ENCODE assay signal across 8 cellular contexts in genomic region chr4:37453004-37453360, GRCh38.
DNase-seq lines count a peak whose midpoint lies in the region; ATAC-seq and TF ChIP-seq lines count a peak whose summit lies in the region.

No MANE protein-coding gene starts in this region.

- no peak overlapping the region for H3K23ac ChIP-seq in H9 (ENCODE audit: insufficient read length, low read depth, low read length)

- no peak overlapping the region for H3K27ac ChIP-seq in H9 (ENCODE audit: insufficient read length, low read depth, low read length)
- H3K27ac ChIP-seq in MM.1S (ENCODE audit: low read length) = no peak overlapping the region
- no peak overlapping the region for H3K27ac ChIP-seq in RWPE1
- H3K27ac ChIP-seq in body of pancreas = peak overlapping the region; percentile 60 to 90 (median 86)
- no peak overlapping the region for H3K27ac ChIP-seq in gastrocnemius medialis

- H3K27me3 ChIP-seq in H9 (ENCODE audit: insufficient read depth, low read length) = peaks cover 2% of the 10 kb centered on the region; the same call in 1 of the 2 replicates
- H3K27me3 ChIP-seq in MM.1S (replicated peaks; ENCODE audit: insufficient read depth, low read length) = no peaks in the 10 kb centered on the region
- no peaks in the 10 kb centered on the region for H3K27me3 ChIP-seq in body of pancreas
- H3K27me3 ChIP-seq in iPS-15b (ENCODE audit: control insufficient read depth, insufficient read depth, low read length) = peaks cover 21% of the 10 kb centered on the region
- peaks cover 15 to 36% (median 17%) of the 10 kb centered on the region in 3 donors for H3K27me3 ChIP-seq in gastrocnemius medialis

- no peak overlapping the region for H3K14ac ChIP-seq in H9 (ENCODE audit: insufficient read depth, low read length)

- H3K4me3 Mint-ChIP-seq in H9 = peak overlapping the region; percentile 62 to 82

- no peak overlapping the region for H3K9ac ChIP-seq in H9 (ENCODE audit: extremely low read depth, insufficient read length, low read length)
- no peak overlapping the region for H3K9ac ChIP-seq in MM.1S (ENCODE audit: low read length)
- H3K9ac ChIP-seq in iPS-15b (ENCODE audit: low read depth, low read length) = no peak overlapping the region

- H3K9me2 ChIP-seq in MM.1S (replicated peaks; ENCODE audit: insufficient read depth, low read length) = no peaks in the 10 kb centered on the region

- H4K8ac ChIP-seq in H9 (replicated peaks; ENCODE audit: insufficient read length, low read depth, low read length) = no peak overlapping the region

- no peak overlapping the region for H2BK5ac ChIP-seq in H9 (ENCODE audit: insufficient read length, low read length)

- peak; percentile 11 for DNase-seq in GF-D8 (lab: John Stamatoyannopoulos, UW)
- DNase-seq in H9 = peak; percentile 68
- DNase-seq in MM.1S = peak; percentile 74
- peak; percentile 67 for DNase-seq in RWPE1 (ENCODE audit: low spot score)
- DNase-seq in body of pancreas = peak; percentile 80 to 88 (median 82)
- DNase-seq in gastrocnemius medialis = no peak
- DNase-seq in amniotic stem cell (lab: John Stamatoyannopoulos, UW) = no peak

- H3K9me3 ChIP-seq in H9 (ENCODE audit: control insufficient read depth, low read depth, low read length) = no peaks in the 10 kb centered on the region
- no peaks in the 10 kb centered on the region for H3K9me3 ChIP-seq in MM.1S (replicated peaks; ENCODE audit: insufficient read depth, low read length)
- H3K9me3 ChIP-seq in body of pancreas = no peaks in the 10 kb centered on the region
- H3K9me3 ChIP-seq in iPS-15b (ENCODE audit: control insufficient read depth, insufficient read depth, low read length) = no peaks in the 10 kb centered on the region
- no peaks in the 10 kb centered on the region for H3K9me3 ChIP-seq in gastrocnemius medialis

- no peaks in the 10 kb centered on the region for H3K79me2 ChIP-seq in H9 (ENCODE audit: insufficient read depth, low read length)
- H3K79me2 ChIP-seq in MM.1S (ENCODE audit: low read length) = no peaks in the 10 kb centered on the region

- H2BK12ac ChIP-seq in H9 (ENCODE audit: insufficient read length, low read depth, low read length) = no peak overlapping the region

- intact Hi-C loops in body of pancreas (cut with DNase I) = no loop called here
- intact Hi-C loops in gastrocnemius medialis (cut with DNase I; ENCODE audit: low total_unique reads) = loop anchor here (1.0 to 5.0 kb wide), 2 partner anchors 113 to 339 kb away; no protein-coding TSS in a partner anchor

- CTCF ChIA-PET in RWPE1 (lab: Yijun Ruan, JAX) = interaction anchor here (0.5 to 1.6 kb wide), 17 partner anchors 9 to 754 kb away, joined by 3 to 7 read pairs (median 3); no protein-coding TSS in a partner anchor

- no peak overlapping the region for H2AK5ac ChIP-seq in H9 (ENCODE audit: insufficient read length, low read length)

- H2BK120ac ChIP-seq in H9 (ENCODE audit: low read depth, low read length, poor library complexity, severe bottlenecking) = no peak overlapping the region

- H2BK20ac ChIP-seq in H9 (ENCODE audit: low read depth, low read length, poor library complexity, severe bottlenecking) = no peak overlapping the region

- no peaks in the 10 kb centered on the region for H3K79me1 ChIP-seq in H9 (ENCODE audit: insufficient read depth, low read depth, low read length, poor library complexity, severe bottlenecking)

- H3K4me2 ChIP-seq in H9 (ENCODE audit: insufficient read depth, insufficient read length, low read length) = peak overlapping the region; percentile 80
- H3K4me2 ChIP-seq in MM.1S (ENCODE audit: low read depth, low read length) = peak overlapping the region; percentile 69

- H3T11ph ChIP-seq in H9 (ENCODE audit: low read length) = no peak overlapping the region

- H3K4ac ChIP-seq in H9 (ENCODE audit: low read depth, low read length) = no peak overlapping the region

- H3K36me3 ChIP-seq in MM.1S (replicated peaks; ENCODE audit: insufficient read depth, low read length) = no peaks in the 10 kb centered on the region
- no peaks in the 10 kb centered on the region for H3K36me3 ChIP-seq in body of pancreas (replicated peaks in 1 of 2; ENCODE audit: insufficient read depth in 1 of 2, low read depth in 2 of 2)
- H3K36me3 ChIP-seq in iPS-15b (ENCODE audit: control insufficient read depth, insufficient read depth, low read length) = no peaks in the 10 kb centered on the region
- no peaks in the 10 kb centered on the region for H3K36me3 ChIP-seq in gastrocnemius medialis

- TF ChIP-seq POLR2A in body of pancreas (IDR thresholded peaks at IDR 0.05) = no peak
- TF ChIP-seq POLR2A in gastrocnemius medialis (IDR thresholded peaks at IDR 0.05) = no peak

- in situ Hi-C loops in gastrocnemius medialis (cut with MboI; ENCODE audit: low sequenced_read_pairs in 4 of 4) = loop anchor here in 1 of 4 donors (10.0 kb wide), 1 partner anchor 112 kb away; no protein-coding TSS in a partner anchor

- no peak overlapping the region for H3K27ac Mint-ChIP-seq in H9

- no peak overlapping the region for H3K18ac ChIP-seq in H9 (ENCODE audit: insufficient read length, low read depth, low read length)

- peaks cover 68% of the 10 kb centered on the region for H3K27me3 Mint-ChIP-seq in H9 (ENCODE audit: low read depth)

- no peak overlapping the region for H3K56ac ChIP-seq in H9 (ENCODE audit: insufficient read length, low read depth, low read length)

- no peaks in the 10 kb centered on the region for H3K36me3 Mint-ChIP-seq in H9 (ENCODE audit: insufficient read depth in 1 of 3, low read depth in 3 of 3)

- peak overlapping the region; percentile 64 for H3K4me3 ChIP-seq in MM.1S (ENCODE audit: low read length)
- H3K4me3 ChIP-seq in body of pancreas = peak overlapping the region; percentile 6 to 36
- H3K4me3 ChIP-seq in iPS-15b (ENCODE audit: low read depth, low read length) = peak overlapping the region; percentile 68
- H3K4me3 ChIP-seq in gastrocnemius medialis = peak overlapping the region; percentile 45 to 69 (median 56)

- H2AFZ ChIP-seq in H9 (ENCODE audit: low read length) (no peak overlapping the region), MM.1S (ENCODE audit: low read length) (peak overlapping the region; percentile 65)

- H3K4me1 Mint-ChIP-seq in H9 = peaks cover 10 to 15% of the 10 kb centered on the region in 2 experiments

- WGBS in H9 (ENCODE audit: extremely low coverage, insufficient read length, low lambda C conversion rate) = no CpG with 5 or more reads among the region's 4 CpGs
- WGBS in body of pancreas, 2 donors = 1% methylated on average over 4 of the region's 4 CpGs

- no peaks in the 10 kb centered on the region for H3K9me3 Mint-ChIP-seq in H9

- H2BK15ac ChIP-seq in H9 (ENCODE audit: low read depth, low read length) = no peak overlapping the region

- peak; percentile 75 for ATAC-seq in body of pancreas
- peak; percentile 74 to 87 for ATAC-seq in gastrocnemius medialis

- POLR2A ChIA-PET in RWPE1 (lab: Yijun Ruan, JAX; ENCODE audit: low non-redundant PET) = no interaction called here

- peaks cover 5% of the 10 kb centered on the region; the same call in 1 of the 2 replicates for H3F3A ChIP-seq in MM.1S (ENCODE audit: insufficient read depth, low read length)

- H3K23me2 ChIP-seq in H9 (ENCODE audit: insufficient read length, low read depth, low read length, poor library complexity, severe bottlenecking) = peaks cover 13% of the 10 kb centered on the region

- TF ChIP-seq CTCF in H9 (conservative IDR thresholded peaks at IDR 0.05) (peak; percentile 75), MM.1S (IDR thresholded peaks at IDR 0.05; ENCODE audit: low read length) (peak; percentile 61), RWPE1 (conservative IDR thresholded peaks at IDR 0.05; ENCODE audit: low read depth) (peak; percentile 69), body of pancreas (IDR thresholded peaks at IDR 0.05) (peak; percentile 53 to 91 (median 84)), gastrocnemius medialis (IDR thresholded peaks at IDR 0.05 in 4 of 5, conservative IDR thresholded peaks at IDR 0.05 in 1 of 5) (peak in 2 of 5 experiments; percentile 11 to 36)

- H4K91ac ChIP-seq in H9 (ENCODE audit: insufficient read length, low read depth, low read length) = no peak overlapping the region

- H3K4me1 ChIP-seq in H9 (ENCODE audit: insufficient read depth, low read length) = no peaks in the 10 kb centered on the region; the same call in 1 of the 2 replicates
- no peaks in the 10 kb centered on the region for H3K4me1 ChIP-seq in MM.1S (ENCODE audit: low read length)
- peaks cover 48% of the 10 kb centered on the region for H3K4me1 ChIP-seq in body of pancreas
- H3K4me1 ChIP-seq in iPS-15b (ENCODE audit: control insufficient read depth, insufficient read depth, low read length) = peaks cover 3% of the 10 kb centered on the region
- H3K4me1 ChIP-seq in gastrocnemius medialis = peaks cover 8 to 12% of the 10 kb centered on the region in 2 donors

- no peak overlapping the region for H4K5ac ChIP-seq in H9 (ENCODE audit: insufficient read length, low read depth, low read length)

- no peaks in the 10 kb centered on the region for H4K20me1 ChIP-seq in H9 (ENCODE audit: control insufficient read depth, insufficient read depth, insufficient read length)
- H4K20me1 ChIP-seq in MM.1S (ENCODE audit: insufficient read depth, low read length) = no peaks in the 10 kb centered on the region

Comparison
In these comparisons a context has a peak if more than half of its experiments do, and no peak if none do; other contexts are left out.
1. DNase-seq: peak in GF-D8 (single experiment), H9 (single experiment), MM.1S (single experiment), RWPE1 (single experiment) and body of pancreas (4 of 4); none in gastrocnemius medialis (0 of 2) and amniotic stem cell (single experiment).
2. H3K27ac ChIP-seq: peak in body of pancreas (4 of 4); none in H9 (single experiment), MM.1S (single experiment), RWPE1 (single experiment) and gastrocnemius medialis (0 of 4).
3. Peak in every context shown above with its lines, with median percentiles within 50 percentile points of each other: H3K4me3 ChIP-seq.